ENCODE assay signal across 11 cellular contexts in genomic region chr2:197028230-197028629, GRCh38.
DNase-seq lines count a peak whose midpoint lies in the region; ATAC-seq, FAIRE-seq and TF ChIP-seq lines count a peak whose summit lies in the region.
"Had no signal": no experiment of that assay in that cellular context is flagged by ENCODE, and none has a peak within 500 bp of the region (broad histone marks: within the 10 kb centered on the region; RNA-seq: fewer than 3 reads in every experiment).

No MANE protein-coding gene starts in this region.

- H3K27ac Mint-ChIP-seq in naive B cell = peak overlapping the region in 4 of 6 donors; percentile 24 to 63 (median 38)

- TF ChIP-seq EP300 in upper lobe of left lung (IDR thresholded peaks at IDR 0.05) = no peak

- H4K20me1 ChIP-seq in DND-41 (ENCODE audit: insufficient read depth, low read length) = no peaks in the 10 kb centered on the region

- TF ChIP-seq CTCF in DND-41 (IDR thresholded peaks at IDR 0.05; ENCODE audit: borderline replicate concordance, extremely low read depth, low read length, poor library complexity, severe bottlenecking) (no peak), bronchial epithelial cell (IDR thresholded peaks at IDR 0.05; ENCODE audit: insufficient read depth, low read length, severe bottlenecking) (no peak), upper lobe of left lung (IDR thresholded peaks at IDR 0.05) (no peak)

- peak overlapping the region; percentile 41 for H2AFZ ChIP-seq in DND-41 (ENCODE audit: low read depth, low read length)

- H3K36me3 Mint-ChIP-seq in naive B cell = peaks cover 38 to 71% of the 10 kb centered on the region in 2 donors

- H3K27me3 Mint-ChIP-seq in naive B cell = no peaks in the 10 kb centered on the region

- 68 to 70% methylated on average over 4 of the region's 4 CpGs for WGBS in upper lobe of left lung, 2 donors

- no peak overlapping the region for H3K4me3 Mint-ChIP-seq in naive B cell
- H3K4me3 Mint-ChIP-seq: nephron progenitor cell had no signal

- no peaks in the 10 kb centered on the region for H3K27me3 ChIP-seq in DND-41 (ENCODE audit: insufficient read depth, low read length, poor library complexity)
- no peaks in the 10 kb centered on the region for H3K27me3 ChIP-seq in bronchial epithelial cell (ENCODE audit: control insufficient read depth, insufficient read depth, low read length)
- H3K27me3 ChIP-seq in upper lobe of left lung = no peaks in the 10 kb centered on the region

- H3K9me3 ChIP-seq in DND-41 (ENCODE audit: insufficient read depth, low read length, severe bottlenecking) (no peaks in the 10 kb centered on the region), upper lobe of left lung (no peaks in the 10 kb centered on the region)

- peaks cover 7 to 28% (median 25%) of the 10 kb centered on the region in 3 donors for H3K4me1 Mint-ChIP-seq in naive B cell
- H3K4me1 Mint-ChIP-seq: nephron progenitor cell had no signal

- peak overlapping the region; percentile 50 for H3K9ac ChIP-seq in DND-41 (ENCODE audit: low read depth, low read length)

- DNase-seq in DND-41 (peak; percentile 49), LoVo (ENCODE audit: low spot score) (peak; percentile 44), bronchial epithelial cell (ENCODE audit: low read depth) (peak; percentile 48), naive B cell (no peak), upper lobe of left lung (no peak), cerebellar nuclear complex (lab: John Stamatoyannopoulos, UW) (no peak)
- DNase-seq: activated CD4-positive, CD25-positive, alpha-beta regulatory T cell; NCI-H1048; nephron progenitor cell; stimulated activated CD4-positive, alpha-beta T cell treated with anti-CD3 and anti-CD28 coated beads, Interleukin-1b, Interleukin-23, amount 100 ng/mL, for 48 hours had no signal

- no peak for FAIRE-seq in bronchial epithelial cell (lab: Jason Lieb, UNC)

- H3K27ac ChIP-seq in DND-41 (ENCODE audit: low read length) (peak overlapping the region; percentile 91), upper lobe of left lung (no peak overlapping the region)

- H3K4me1 ChIP-seq in DND-41 (ENCODE audit: insufficient read depth, low read length) = peaks cover 90% of the 10 kb centered on the region
- H3K4me1 ChIP-seq in upper lobe of left lung = peaks cover 5 to 14% (median 9%) of the 10 kb centered on the region in 4 donors

- H3K4me3 ChIP-seq in DND-41 (ENCODE audit: low read depth in 1 of 2, low read length in 2 of 2) (peak overlapping the region in 1 of 2 experiments; percentile 21; a peak in 1 of 4 replicates), bronchial epithelial cell (ENCODE audit: low read depth, low read length) (no peak overlapping the region), upper lobe of left lung (no peak overlapping the region)

- H3K36me3 ChIP-seq in DND-41 (ENCODE audit: insufficient read depth, low read length) = peaks cover 8% of the 10 kb centered on the region
- no peaks in the 10 kb centered on the region for H3K36me3 ChIP-seq in bronchial epithelial cell (ENCODE audit: control insufficient read depth, insufficient read depth, low read length)
- H3K36me3 ChIP-seq in upper lobe of left lung = peaks cover 0 to 18% (median 15%) of the 10 kb centered on the region in 4 donors

- H3K79me2 ChIP-seq in DND-41 (ENCODE audit: insufficient read depth, low read length) = no peaks in the 10 kb centered on the region

- H3K9me3 Mint-ChIP-seq in naive B cell = peaks cover 0 to 2% (median 0%) of the 10 kb centered on the region in 7 donors

- H3K4me2 ChIP-seq in DND-41 (ENCODE audit: insufficient read depth, low read length) = peak overlapping the region; percentile 51

- ATAC-seq in DND-41 (ENCODE audit: insufficient read depth, low read depth) = peak; percentile 64
- ATAC-seq in naive B cell (ENCODE audit: low read depth in 2 of 2) = no peak
- ATAC-seq in upper lobe of left lung (ENCODE audit: low FRiP score in 2 of 2) = no peak
- no peak for ATAC-seq in GM18498 (IDR thresholded peaks at IDR 0.05; ENCODE audit: unreplicated experiment)

- no peak for TF ChIP-seq POLR2A in upper lobe of left lung (IDR thresholded peaks at IDR 0.05)

Comparison
In these comparisons a context has a peak if more than half of its experiments do, and no peak if none do; other contexts are left out.
1. DNase-seq: peak in DND-41 (single experiment), LoVo (single experiment) and bronchial epithelial cell (single experiment); none in naive B cell (single experiment), upper lobe of left lung (0 of 2) and cerebellar nuclear complex (0 of 2).